15 cellular contexts compared by ENCODE assay signal in the genomic region with DNA sequence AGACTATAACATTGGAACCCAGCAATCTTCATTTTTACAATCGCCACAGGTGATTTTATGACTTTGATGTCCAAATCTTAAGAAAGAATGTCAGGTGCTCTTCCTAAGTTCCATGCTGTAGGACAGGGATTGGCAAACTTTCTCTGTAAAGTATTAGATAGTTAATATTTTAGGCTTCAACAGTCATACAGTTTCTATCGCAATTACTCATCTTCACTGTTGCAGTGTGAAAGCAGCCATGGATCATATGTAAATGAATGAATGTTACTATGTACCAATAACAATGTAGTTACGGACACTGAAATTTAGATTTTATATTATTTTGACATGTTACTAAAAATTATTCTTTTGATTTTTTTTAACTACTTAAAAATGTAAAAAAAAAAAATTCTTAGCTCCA.
"Had no signal": no experiment of that assay in that cellular context is flagged by ENCODE, and none has a peak within 500 bp of the region (broad histone marks: within the 10 kb centered on the region; RNA-seq: fewer than 3 reads in every experiment).

No MANE protein-coding gene starts in this region.

- DNase-seq: activated CD4-positive, alpha-beta memory T cell treated with anti-CD3 and anti-CD28 coated beads, Interleukin-2, amount 10 ng/mL, durations not matched to agents 7 days and 5 days; activated CD4-positive, alpha-beta T cell treated with anti-CD3 and anti-CD28 coated beads for 4 hours; activated effector memory CD4-positive, alpha-beta T cell treated with Interleukin-2 at 50 U/mL for 16 hours; activated naive CD4-positive, alpha-beta T cell treated with anti-CD3 and anti-CD28 coated beads, Interleukin-2, amount 50 U/mL, for 16 hours; activated T-cell treated with anti-CD3 and anti-CD28 coated beads, Interleukin-2, amount 50 U/mL, for 4 hours; dermis blood vessel endothelial cell; effector memory CD8-positive, alpha-beta T cell; heart left ventricle; immature natural killer cell; mesenchymal stem cell; nucleus accumbens; stimulated activated CD4-positive, alpha-beta T cell treated with anti-CD3 and anti-CD28 coated beads, Interleukin-4, amount 100 ng/mL, for 1 hour; stimulated activated naive CD4-positive, alpha-beta T cell; substantia nigra; uterus had no signal

- ATAC-seq: activated T-cell treated with anti-CD3 and anti-CD28 coated beads, Interleukin-2, amount 50 U/mL, for 4 hours; effector memory CD8-positive, alpha-beta T cell; heart left ventricle had no signal
